ENCODE assay signal across 12 cellular contexts in the genomic region with DNA sequence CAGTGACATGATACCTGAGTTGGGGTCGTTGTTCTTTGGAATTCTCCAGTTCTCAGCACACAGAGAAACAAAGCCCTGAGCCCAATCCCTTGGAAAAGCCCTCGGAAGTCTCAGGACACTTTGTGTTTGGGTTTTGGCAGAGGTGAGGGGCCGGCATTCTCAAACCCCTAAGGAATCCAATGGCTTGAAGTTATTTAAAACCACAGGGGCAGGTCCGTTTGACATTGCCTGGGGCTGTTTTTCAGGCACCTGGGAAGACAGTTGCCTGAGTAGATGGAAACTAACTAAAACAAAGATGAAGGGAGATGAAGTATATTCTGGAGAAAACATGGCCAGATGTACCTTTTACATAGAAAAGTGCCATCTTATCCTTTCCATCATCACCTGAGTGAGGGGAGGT. TPM values are rescaled to one million over a fixed set of nuclear protein-coding genes. Genes with fewer than 3 reads are reported as not detected.
"Had no signal": no experiment of that assay in that cellular context is flagged by ENCODE, and none has a peak within 500 bp of the region (broad histone marks: within the 10 kb centered on the region; RNA-seq: fewer than 3 reads in every experiment).

No MANE protein-coding gene starts in this region.

- H3K27ac Mint-ChIP-seq: HFFc6, IgD-negative memory B cell had no signal

- H3K36me3 Mint-ChIP-seq: IgD-negative memory B cell had no signal

- H3K9me3 Mint-ChIP-seq: HFFc6, IgD-negative memory B cell had no signal

- H3K4me3 Mint-ChIP-seq: HFFc6, IgD-negative memory B cell had no signal

- H3K27ac ChIP-seq: HL-60, KMS-11 had no signal

- DNase-seq: GOT3, H7, HFFc6, KBM-7 had no signal

- H3K4me3 ChIP-seq: HAP-1 had no signal

- H3K9ac ChIP-seq: KMS-11 had no signal

- H3K36me3 ChIP-seq: HAP-1 had no signal

- H3K4me2 ChIP-seq: KMS-11 had no signal

- ATAC-seq: HCT116, HepG2 had no signal

RNA-seq across cellular contexts. Expression of a gene that starts 22.5 kb away (rescaled TPM):
- total RNA-seq: H4, HT1080 had no signal
- polyA plus RNA-seq: HepG2, IgD-negative memory B cell had no signal
